Comparison of ENCODE assay signal across 8 cellular contexts in the genomic region with DNA sequence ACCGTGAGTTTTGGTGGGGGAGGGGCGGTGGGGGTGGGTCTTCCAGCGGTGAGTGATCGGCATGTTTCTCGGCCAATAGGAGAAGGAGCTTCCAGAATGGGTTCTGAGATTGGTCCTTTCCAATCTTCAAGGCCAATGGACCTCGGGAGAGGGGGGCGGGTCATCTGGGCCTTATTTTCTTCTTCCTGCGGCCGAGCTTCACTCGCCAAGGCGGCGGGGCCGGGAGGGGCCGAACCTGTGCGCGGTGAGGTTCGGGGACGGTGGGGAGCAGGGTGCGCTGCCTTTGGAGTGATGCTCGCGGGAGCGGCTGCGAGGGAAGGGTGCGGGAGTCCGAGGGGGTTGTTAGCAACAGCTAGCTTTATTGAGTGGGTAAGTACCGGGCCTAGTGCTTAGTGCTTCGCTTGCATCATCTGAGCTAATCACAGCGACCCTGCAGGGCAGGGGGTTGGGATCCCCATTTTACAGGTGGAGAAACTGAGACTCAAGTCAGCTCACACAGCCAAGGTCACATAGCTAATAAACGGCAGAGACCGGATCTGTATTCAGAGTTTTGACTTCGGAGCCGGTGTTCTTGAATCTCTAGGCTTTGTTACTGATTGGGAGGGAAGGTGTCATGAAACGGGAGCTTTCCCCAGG. TPM values are rescaled to one million over a fixed set of nuclear protein-coding genes. Genes with fewer than 3 reads are reported as not detected.
DNase-seq lines count a peak whose midpoint lies in the region; ATAC-seq, FAIRE-seq and TF ChIP-seq lines count a peak whose summit lies in the region.

No MANE protein-coding gene starts in this region.

- peak overlapping the region; percentile 88 for H3K4me2 ChIP-seq in SU-DHL-6 (ENCODE audit: low read depth, low read length, poor library complexity, severe bottlenecking)

- peak; percentile 100 for TF ChIP-seq POLR2A in GM12891 (IDR thresholded peaks at IDR 0.05; ENCODE audit: low read depth, low read length)

- no peaks in the 10 kb centered on the region for H3K9me2 ChIP-seq in SU-DHL-6 (replicated peaks; ENCODE audit: insufficient read depth, low read length)

- H3K79me2 ChIP-seq in SU-DHL-6 (ENCODE audit: insufficient read depth, low read length): peaks cover 26% of the 10 kb centered on the region

- peak overlapping the region; percentile 93 for H3K9ac ChIP-seq in SU-DHL-6 (ENCODE audit: low read length)

- TF ChIP-seq CTCF in SU-DHL-6 (IDR thresholded peaks at IDR 0.05; ENCODE audit: insufficient read depth, low read length, poor library complexity, severe bottlenecking) (no peak), left ventricle myocardium inferior (IDR thresholded peaks at IDR 0.05; ENCODE audit: borderline replicate concordance) (no peak)

- H3K27me3 ChIP-seq in SU-DHL-6 (ENCODE audit: low read length) (no peaks in the 10 kb centered on the region), left ventricle myocardium inferior (ENCODE audit: low read depth) (peaks cover 3% of the 10 kb centered on the region)

- H3K4me3 ChIP-seq in SU-DHL-6 (ENCODE audit: insufficient read depth, low read length, poor library complexity, severe bottlenecking) (peak overlapping the region; percentile 99), left ventricle myocardium inferior (peak overlapping the region; percentile 89)

- H3K4me1 ChIP-seq in left ventricle myocardium inferior: peaks cover 25% of the 10 kb centered on the region

- peak overlapping the region; percentile 38 for H2AFZ ChIP-seq in SU-DHL-6 (ENCODE audit: low read depth, low read length, severe bottlenecking)

- ATAC-seq in HG02763 (IDR thresholded peaks at IDR 0.05; ENCODE audit: unreplicated experiment): peak; percentile 57

- no peaks in the 10 kb centered on the region for H3K9me3 ChIP-seq in SU-DHL-6 (ENCODE audit: insufficient read depth, low read length)
- no peaks in the 10 kb centered on the region for H3K9me3 ChIP-seq in left ventricle myocardium inferior (replicated peaks)

- peak overlapping the region; percentile 63 for H3K27ac ChIP-seq in SU-DHL-6 (ENCODE audit: low read depth, low read length)
- peak overlapping the region; percentile 95 for H3K27ac ChIP-seq in left ventricle myocardium inferior (replicated peaks)

- 0 out of 2 replicates have a peak, but pooled peaks cover 7% of the 10 kb centered on the region for H3F3A ChIP-seq in SU-DHL-6 (ENCODE audit: insufficient read depth)

- FAIRE-seq in GM12891 (lab: Jason Lieb, UNC): no peak

- intact Hi-C loops in left ventricle myocardium inferior (cut with micrococcal nuclease): no loop called here
- intact Hi-C loops in posterior vena cava (cut with DNase I): loop anchor here in 1 of 2 donors (5.0 kb wide), 1 partner anchor 108 kb away; no protein-coding TSS in a partner anchor

- DNase-seq in GM12891 (ENCODE audit: insufficient read length, low spot score): peak; percentile 90
- peak; percentile 96 to 99 (median 98) for DNase-seq in NCI-H1417 (lab: John Stamatoyannopoulos, UW)
- DNase-seq in amniotic epithelial cell (ENCODE audit: low read depth): peak; percentile 98
- peak; percentile 94 for DNase-seq in left ventricle myocardium inferior
- DNase-seq in posterior vena cava (ENCODE audit: low spot score): peak; percentile 97
- DNase-seq in ureter (ENCODE audit: low spot score): peak; percentile 97

- no peaks in the 10 kb centered on the region; the same call in 1 of the 2 replicates for H4K20me1 ChIP-seq in SU-DHL-6 (ENCODE audit: low read depth, low read length)

- peaks cover 9% of the 10 kb centered on the region; the same call in 1 of the 2 replicates for H3K36me3 ChIP-seq in SU-DHL-6 (ENCODE audit: low read length)
- H3K36me3 ChIP-seq in left ventricle myocardium inferior: peaks cover 24% of the 10 kb centered on the region

TF ChIP-seq in GM12891, 5 proteins besides CTCF, POLR2A, EP300 and RAD21:
- peak; percentile 70 for TF ChIP-seq TAF1 (IDR thresholded peaks at IDR 0.05; ENCODE audit: low read depth, low read length)
- TF ChIP-seq POLR2AphosphoS5 (IDR thresholded peaks at IDR 0.05; ENCODE audit: low read depth, low read length): peak; percentile 93
- TF ChIP-seq PAX5 (IDR thresholded peaks at IDR 0.05; ENCODE audit: insufficient read depth, low read length, severe bottlenecking): no peak
- TF ChIP-seq SPI1 (IDR thresholded peaks at IDR 0.05; ENCODE audit: low read depth, low read length): no peak
- peak; percentile 97 for TF ChIP-seq POU2F2 (IDR thresholded peaks at IDR 0.05; ENCODE audit: low read depth, low read length)

RNA-seq across cellular contexts. Expression of a gene that starts 0.5 kb away (rescaled TPM):
- 12.1 TPM for polyA plus RNA-seq in GM12891 (2012; ENCODE audit: low read depth, missing spikeins)
- total RNA-seq in left ventricle myocardium inferior (15.3 TPM), posterior vena cava (10 to 100 TPM; 19.9 to 21.9 TPM), ureter (62.9 TPM)

RNA-seq across cellular contexts. Expression of a gene that starts 56.9 kb away (rescaled TPM):
- 9.7 TPM for polyA plus RNA-seq in GM12891 (2012; ENCODE audit: low read depth, missing spikeins)
- 29.9 TPM for total RNA-seq in left ventricle myocardium inferior
- total RNA-seq in posterior vena cava: 10 to 100 TPM; 25.0 to 25.5 TPM
- total RNA-seq in ureter: 39.5 TPM

Comparison
In these comparisons a context has a peak if more than half of its experiments do, and no peak if none do; other contexts are left out.
1. Peak in every context shown above with its lines: DNase-seq, ATAC-seq, H3K4me3 ChIP-seq and H3K27ac ChIP-seq.